ENCODE assay signal across 9 cellular contexts in the genomic region with DNA sequence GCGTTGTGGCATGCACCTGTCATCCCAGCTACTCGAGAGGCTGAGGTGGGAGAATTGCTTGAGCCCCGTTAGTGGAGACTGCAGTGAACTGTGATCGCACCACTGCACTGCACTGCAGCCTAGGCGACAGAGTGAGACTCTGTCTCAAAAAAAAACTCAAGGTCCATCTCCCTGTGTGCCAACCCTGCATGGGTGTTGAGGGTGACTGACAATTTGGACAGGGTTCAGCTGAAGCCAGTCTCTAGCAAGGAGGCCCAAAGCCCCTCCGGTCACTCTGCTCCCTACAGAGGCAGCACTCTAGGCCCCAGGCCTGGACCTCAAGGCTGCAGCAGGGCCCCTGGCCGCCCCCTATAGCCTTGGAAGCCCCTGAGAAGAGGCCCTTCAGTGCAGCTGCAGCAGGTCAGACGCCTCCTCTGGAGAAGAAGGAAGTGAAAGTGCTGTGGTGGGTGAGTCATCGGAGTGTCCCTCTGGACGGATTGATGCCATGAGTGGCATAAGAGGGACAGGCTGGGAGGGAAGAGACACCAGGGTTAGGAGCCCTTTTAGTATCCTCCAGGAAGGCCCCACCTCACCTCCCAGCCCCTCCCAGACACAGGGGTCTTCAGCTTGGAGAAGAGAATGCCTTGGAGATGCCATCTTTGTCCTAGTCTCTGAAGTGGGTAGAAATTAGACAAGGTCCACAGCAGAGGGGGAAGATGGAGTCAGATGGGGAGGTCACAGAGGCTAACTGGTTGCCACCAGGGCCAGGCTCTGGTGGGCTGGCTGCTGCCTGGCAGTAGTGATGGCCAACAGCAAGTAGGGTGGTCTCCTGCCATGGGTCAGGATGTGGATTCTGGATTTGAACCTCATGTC. TPM values are rescaled to one million over a fixed set of nuclear protein-coding genes. Genes with fewer than 3 reads are reported as not detected.
A peak's percentile ranks its signal among the peaks of the same experiment; 100 is the strongest.
DNase-seq lines count a peak whose midpoint lies in the region; ATAC-seq, FAIRE-seq and TF ChIP-seq lines count a peak whose summit lies in the region.
"Had no signal": no experiment of that assay in that cellular context is flagged by ENCODE, and none has a peak within 500 bp of the region (broad histone marks: within the 10 kb centered on the region; RNA-seq: fewer than 3 reads in every experiment).

No MANE protein-coding gene starts in this region.

- H3K4me3 ChIP-seq in left lung: no peak overlapping the region

- intact Hi-C loops in left lung (cut with DNase I): no loop called here

- ATAC-seq in HG02885 (IDR thresholded peaks at IDR 0.05; ENCODE audit: poor library complexity, unreplicated experiment) (peak; percentile 68), left lung (peak; percentile 61)

- no peaks in the 10 kb centered on the region for H3K9me3 ChIP-seq in left lung

- DNase-seq in stimulated activated CD4-positive, alpha-beta T cell treated with anti-CD3 and anti-CD28 coated beads, Interleukin-1b, Interleukin-23, amount 100 ng/mL, for 48 hours: peak; percentile 31
- no peak for DNase-seq in stimulated activated CD4-positive, alpha-beta T cell treated with anti-CD3 and anti-CD28 coated beads, Interleukin-4, amount 100 ng/mL, for 4 hours
- DNase-seq in NCI-H69 (lab: John Stamatoyannopoulos, UW) (peak; percentile 15), amniotic epithelial cell (ENCODE audit: low read depth) (peak; percentile 18), left lung (peak; percentile 82 to 87), D721Med (ENCODE audit: insufficient read length, low spot score) (no peak), GOT3 (lab: John Stamatoyannopoulos, UW) (no peak)

- no peaks in the 10 kb centered on the region for H3K36me3 ChIP-seq in left lung

- no peaks in the 10 kb centered on the region for H3K27me3 ChIP-seq in left lung

- TF ChIP-seq CTCF in left lung (IDR thresholded peaks at IDR 0.05): no peak
- TF ChIP-seq CTCF in D721Med (IDR thresholded peaks at IDR 0.05; ENCODE audit: insufficient read depth, missing control alignments): no peak

- FAIRE-seq in D721Med (lab: Jason Lieb, UNC): no peak
- FAIRE-seq: G401.6 had no signal

- peak overlapping the region; percentile 33 to 89 for H3K27ac ChIP-seq in left lung

- peaks cover 17 to 100% of the 10 kb centered on the region in 2 donors for H3K4me1 ChIP-seq in left lung

RNA-seq across cellular contexts. Expression of gene NEK6, which starts 39.1 kb away (rescaled TPM):
- 100 to 1,000 TPM; 104 to 132 TPM for total RNA-seq in left lung

Comparison
In these comparisons a context has a peak if more than half of its experiments do, and no peak if none do; other contexts are left out.
1. DNase-seq: peak in stimulated activated CD4-positive, alpha-beta T cell treated with anti-CD3 and anti-CD28 coated beads, Interleukin-1b, Interleukin-23, amount 100 ng/mL, for 48 hours (single experiment), NCI-H69 (single experiment), amniotic epithelial cell (single experiment) and left lung (2 of 2); none in stimulated activated CD4-positive, alpha-beta T cell treated with anti-CD3 and anti-CD28 coated beads, Interleukin-4, amount 100 ng/mL, for 4 hours (0 of 2), D721Med (single experiment) and GOT3 (single experiment).